Comparison of ENCODE assay signal across 22 cellular contexts in the genomic region with DNA sequence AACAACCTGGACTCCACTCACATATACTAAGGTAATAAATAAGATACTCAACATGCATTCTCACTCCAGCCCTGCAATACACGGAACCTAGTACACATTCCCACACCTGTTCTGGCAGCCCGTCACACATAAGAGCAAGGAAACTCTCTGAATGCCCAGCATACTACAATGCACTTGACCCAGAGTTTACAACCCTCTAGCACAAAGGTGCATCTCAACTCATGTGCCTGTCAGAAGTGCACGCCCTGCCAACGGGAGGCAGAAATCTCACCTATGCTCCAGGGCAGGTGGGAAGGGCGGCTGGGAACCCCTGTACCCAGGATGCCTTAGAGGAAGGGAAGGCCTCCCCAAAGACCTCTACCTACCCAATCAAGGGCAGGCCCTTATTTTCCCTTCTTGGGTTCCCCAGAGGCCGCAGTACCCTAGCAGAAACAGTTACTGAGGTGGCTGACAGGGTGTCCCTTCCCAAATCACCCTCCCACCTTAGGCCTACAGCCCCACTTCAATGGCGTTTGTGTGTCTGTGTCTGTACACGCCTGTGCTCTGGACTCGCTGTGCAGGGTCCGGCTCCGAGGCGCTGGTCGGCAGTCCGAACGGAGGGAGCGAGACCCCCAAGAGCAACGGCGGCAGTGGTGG. TPM values are rescaled to one million over a fixed set of nuclear protein-coding genes. Genes with fewer than 3 reads are reported as not detected.
A peak's percentile ranks its signal among the peaks of the same experiment; 100 is the strongest.
DNase-seq lines count a peak whose midpoint lies in the region; ATAC-seq and FAIRE-seq lines count a peak whose summit lies in the region.
"Had no signal": no experiment of that assay in that cellular context is flagged by ENCODE, and none has a peak within 500 bp of the region (broad histone marks: within the 10 kb centered on the region; RNA-seq: fewer than 3 reads in every experiment).

No MANE protein-coding gene starts in this region.

- peaks cover 0 to 3% of the 10 kb centered on the region in 2 donors for H3K4me1 ChIP-seq in naive thymus-derived CD4-positive, alpha-beta T cell (ENCODE audit: control insufficient read depth in 2 of 2, insufficient read depth in 2 of 2, low read length in 2 of 2)

- H3K9me3 Mint-ChIP-seq in activated naive CD8-positive, alpha-beta T cell treated with anti-CD3 and anti-CD28 coated beads, Interleukin-2, amount 10 ng/mL, durations not matched to agents 7 days and 5 days = no peaks in the 10 kb centered on the region
- H3K9me3 Mint-ChIP-seq in activated naive CD8-positive, alpha-beta T cell treated with anti-CD3 and anti-CD28 coated beads for 36 hours = no peaks in the 10 kb centered on the region
- no peaks in the 10 kb centered on the region for H3K9me3 Mint-ChIP-seq in activated T-helper 1 cell treated with anti-CD3 and anti-CD28 coated beads, Interleukin-12 subunit alpha, Interleukin-12 subunit beta, Interleukin-2, Interleukin-4 antibody, amounts not matched to agents 30 ng/mL and 10 ng/mL and 1 ng/mL, durations not matched to agents 14 hours and 24 hours and 36 hours
- peaks cover 0 to 2% (median 0%) of the 10 kb centered on the region in 11 donors for H3K9me3 Mint-ChIP-seq in naive thymus-derived CD4-positive, alpha-beta T cell
- H3K9me3 Mint-ChIP-seq: CD4-positive, alpha-beta T cell had no signal

- no peaks in the 10 kb centered on the region for H3K36me3 ChIP-seq in naive thymus-derived CD4-positive, alpha-beta T cell (ENCODE audit: control insufficient read depth in 2 of 3, insufficient read depth in 3 of 3, low read length in 3 of 3)

- H3K27me3 Mint-ChIP-seq in activated naive CD8-positive, alpha-beta T cell treated with anti-CD3 and anti-CD28 coated beads, Interleukin-2, amount 10 ng/mL, durations not matched to agents 7 days and 5 days = peaks cover 94% of the 10 kb centered on the region
- peaks cover 98% of the 10 kb centered on the region for H3K27me3 Mint-ChIP-seq in activated naive CD8-positive, alpha-beta T cell treated with anti-CD3 and anti-CD28 coated beads for 36 hours
- H3K27me3 Mint-ChIP-seq in activated T-helper 1 cell treated with anti-CD3 and anti-CD28 coated beads, Interleukin-12 subunit alpha, Interleukin-12 subunit beta, Interleukin-2, Interleukin-4 antibody, amounts not matched to agents 30 ng/mL and 10 ng/mL and 1 ng/mL, durations not matched to agents 14 hours and 24 hours and 36 hours (ENCODE audit: insufficient read depth) = peaks cover 86% of the 10 kb centered on the region
- H3K27me3 Mint-ChIP-seq in naive thymus-derived CD4-positive, alpha-beta T cell = peaks cover 77 to 92% (median 86%) of the 10 kb centered on the region in 5 donors

- no peak overlapping the region for H3K4me3 ChIP-seq in naive thymus-derived CD4-positive, alpha-beta T cell (ENCODE audit: low read length)
- H3K4me3 ChIP-seq: body of pancreas, K562 had no signal

- H3K4me3 Mint-ChIP-seq in activated naive CD8-positive, alpha-beta T cell treated with anti-CD3 and anti-CD28 coated beads, Interleukin-2, amount 10 ng/mL, durations not matched to agents 7 days and 5 days = no peak overlapping the region
- no peak overlapping the region for H3K4me3 Mint-ChIP-seq in activated naive CD8-positive, alpha-beta T cell treated with anti-CD3 and anti-CD28 coated beads for 36 hours
- no peak overlapping the region for H3K4me3 Mint-ChIP-seq in activated T-helper 1 cell treated with anti-CD3 and anti-CD28 coated beads, Interleukin-12 subunit alpha, Interleukin-12 subunit beta, Interleukin-2, Interleukin-4 antibody, amounts not matched to agents 30 ng/mL and 10 ng/mL and 1 ng/mL, durations not matched to agents 14 hours and 24 hours and 36 hours
- peak overlapping the region in 6 of 10 donors; percentile 1 to 36 (median 16) for H3K4me3 Mint-ChIP-seq in naive thymus-derived CD4-positive, alpha-beta T cell
- H3K4me3 Mint-ChIP-seq: CD4-positive, alpha-beta T cell had no signal

- H3K9me3 ChIP-seq in naive thymus-derived CD4-positive, alpha-beta T cell (ENCODE audit: control insufficient read depth in 2 of 3, low read length in 3 of 3) = no peaks in the 10 kb centered on the region
- H3K9me3 ChIP-seq: body of pancreas, SK-N-SH had no signal

- H3K27ac Mint-ChIP-seq in activated naive CD8-positive, alpha-beta T cell treated with anti-CD3 and anti-CD28 coated beads, Interleukin-2, amount 10 ng/mL, durations not matched to agents 7 days and 5 days = peak overlapping the region; percentile 45
- no peak overlapping the region for H3K27ac Mint-ChIP-seq in activated naive CD8-positive, alpha-beta T cell treated with anti-CD3 and anti-CD28 coated beads for 36 hours
- H3K27ac Mint-ChIP-seq in activated T-helper 1 cell treated with anti-CD3 and anti-CD28 coated beads, Interleukin-12 subunit alpha, Interleukin-12 subunit beta, Interleukin-2, Interleukin-4 antibody, amounts not matched to agents 30 ng/mL and 10 ng/mL and 1 ng/mL, durations not matched to agents 14 hours and 24 hours and 36 hours = peak overlapping the region; percentile 87
- peak overlapping the region in 2 of 9 donors; percentile 28 to 38 for H3K27ac Mint-ChIP-seq in naive thymus-derived CD4-positive, alpha-beta T cell
- H3K27ac Mint-ChIP-seq: CD4-positive, alpha-beta T cell had no signal

- ATAC-seq in activated naive CD8-positive, alpha-beta T cell treated with anti-CD3 and anti-CD28 coated beads, Interleukin-2, amount 10 ng/mL, durations not matched to agents 7 days and 5 days (ENCODE audit: low read depth) = no peak
- ATAC-seq in naive thymus-derived CD4-positive, alpha-beta T cell = no peak
- ATAC-seq: K562 had no signal

- intact Hi-C loops in activated T-helper 1 cell treated with anti-CD3 and anti-CD28 coated beads, Interleukin-12 subunit alpha, Interleukin-12 subunit beta, Interleukin-2, Interleukin-4 antibody, amounts not matched to agents 30 ng/mL and 10 ng/mL and 1 ng/mL, durations not matched to agents 14 hours and 24 hours and 36 hours (cut with micrococcal nuclease) = loop anchor here (5.0 kb wide), 3 partner anchors 57 to 387 kb away; a partner anchor contains a TSS
- intact Hi-C loops in naive thymus-derived CD4-positive, alpha-beta T cell (cut with micrococcal nuclease) = loop anchor here in 1 of 2 donors (5.0 kb wide), 3 partner anchors 42 to 152 kb away; a partner anchor contains a TSS

- H3K4me1 Mint-ChIP-seq in activated naive CD8-positive, alpha-beta T cell treated with anti-CD3 and anti-CD28 coated beads, Interleukin-2, amount 10 ng/mL, durations not matched to agents 7 days and 5 days = peaks cover 15% of the 10 kb centered on the region
- H3K4me1 Mint-ChIP-seq in activated naive CD8-positive, alpha-beta T cell treated with anti-CD3 and anti-CD28 coated beads for 36 hours = peaks cover 20% of the 10 kb centered on the region
- H3K4me1 Mint-ChIP-seq in activated T-helper 1 cell treated with anti-CD3 and anti-CD28 coated beads, Interleukin-12 subunit alpha, Interleukin-12 subunit beta, Interleukin-2, Interleukin-4 antibody, amounts not matched to agents 30 ng/mL and 10 ng/mL and 1 ng/mL, durations not matched to agents 14 hours and 24 hours and 36 hours (ENCODE audit: low read depth) = no peaks in the 10 kb centered on the region
- H3K4me1 Mint-ChIP-seq in naive thymus-derived CD4-positive, alpha-beta T cell = peaks cover 4 to 48% (median 41%) of the 10 kb centered on the region in 7 donors

- H3K27ac ChIP-seq in naive thymus-derived CD4-positive, alpha-beta T cell (ENCODE audit: low read depth, low read length) = no peak overlapping the region
- H3K27ac ChIP-seq: body of pancreas, HL-60 had no signal

- CTCF ChIA-PET in naive thymus-derived CD4-positive, alpha-beta T cell (lab: Charles Lee) = no interaction called here

- no peak for FAIRE-seq in GM19239 (lab: Jason Lieb, UNC)
- FAIRE-seq: K562, kidney had no signal

- H3K27me3 ChIP-seq in naive thymus-derived CD4-positive, alpha-beta T cell (ENCODE audit: control insufficient read depth in 2 of 2, insufficient read depth in 2 of 2, low read length in 2 of 2) = peaks cover 0 to 38% of the 10 kb centered on the region in 2 donors

- POLR2A ChIA-PET in activated naive CD8-positive, alpha-beta T cell treated with anti-CD3 and anti-CD28 coated beads, Interleukin-2, amount 10 ng/mL, durations not matched to agents 7 days and 5 days (lab: Charles Lee) = no interaction called here
- POLR2A ChIA-PET in naive thymus-derived CD4-positive, alpha-beta T cell (lab: Charles Lee) = no interaction called here

- DNase-seq in activated naive CD8-positive, alpha-beta T cell treated with anti-CD3 and anti-CD28 coated beads, Interleukin-2, amount 10 ng/mL, durations not matched to agents 7 days and 5 days = no peak
- no peak for DNase-seq in activated naive CD8-positive, alpha-beta T cell treated with anti-CD3 and anti-CD28 coated beads for 36 hours
- no peak for DNase-seq in activated T-helper 1 cell treated with anti-CD3 and anti-CD28 coated beads, Interleukin-12 subunit alpha, Interleukin-12 subunit beta, Interleukin-2, Interleukin-4 antibody, amounts not matched to agents 30 ng/mL and 10 ng/mL and 1 ng/mL, durations not matched to agents 14 hours and 24 hours and 36 hours (ENCODE audit: low spot score)
- DNase-seq in naive thymus-derived CD4-positive, alpha-beta T cell = no peak
- DNase-seq in GM19239 (ENCODE audit: insufficient read length, low spot score) = no peak
- no peak for DNase-seq in DMS79 treated with DMSO at 0.1 percent for 48 hours (lab: John Stamatoyannopoulos, UW)
- DNase-seq in NCI-H128 (lab: John Stamatoyannopoulos, UW; ENCODE audit: unreplicated experiment) = no peak
- DNase-seq in anterior cingulate cortex (lab: John Stamatoyannopoulos, UW) = no peak
- DNase-seq: activated CD4-positive, alpha-beta T cell treated with anti-CD3 and anti-CD28 coated beads for 1 hour; activated naive CD4-positive, alpha-beta T cell treated with Interleukin-2 at 50 U/mL for 16 hours; body of pancreas; CD4-positive, alpha-beta T cell; hypothalamus; kidney; substantia nigra had no signal

- H3K36me3 Mint-ChIP-seq in activated naive CD8-positive, alpha-beta T cell treated with anti-CD3 and anti-CD28 coated beads, Interleukin-2, amount 10 ng/mL, durations not matched to agents 7 days and 5 days = no peaks in the 10 kb centered on the region
- no peaks in the 10 kb centered on the region for H3K36me3 Mint-ChIP-seq in activated naive CD8-positive, alpha-beta T cell treated with anti-CD3 and anti-CD28 coated beads for 36 hours
- no peaks in the 10 kb centered on the region for H3K36me3 Mint-ChIP-seq in activated T-helper 1 cell treated with anti-CD3 and anti-CD28 coated beads, Interleukin-12 subunit alpha, Interleukin-12 subunit beta, Interleukin-2, Interleukin-4 antibody, amounts not matched to agents 30 ng/mL and 10 ng/mL and 1 ng/mL, durations not matched to agents 14 hours and 24 hours and 36 hours (ENCODE audit: low read depth)
- peaks cover 0 to 3% (median 0%) of the 10 kb centered on the region in 5 donors for H3K36me3 Mint-ChIP-seq in naive thymus-derived CD4-positive, alpha-beta T cell

RNA-seq across cellular contexts. Expression of a gene that starts 2.0 kb away (rescaled TPM):
- total RNA-seq in activated naive CD8-positive, alpha-beta T cell treated with anti-CD3 and anti-CD28 coated beads, Interleukin-2, amount 10 ng/mL, durations not matched to agents 7 days and 5 days = not detected
- not detected for total RNA-seq in activated naive CD8-positive, alpha-beta T cell treated with anti-CD3 and anti-CD28 coated beads for 36 hours
- total RNA-seq in activated T-helper 1 cell treated with anti-CD3 and anti-CD28 coated beads, Interleukin-12 subunit alpha, Interleukin-12 subunit beta, Interleukin-2, Interleukin-4 antibody, amounts not matched to agents 30 ng/mL and 10 ng/mL and 1 ng/mL, durations not matched to agents 14 hours and 24 hours and 36 hours = not detected in 2 replicates
- under 1 TPM in 1 of 5 experiments, not detected in 4; 0.11 TPM for total RNA-seq in naive thymus-derived CD4-positive, alpha-beta T cell
- not detected for polyA plus RNA-seq in naive thymus-derived CD4-positive, alpha-beta T cell
- total RNA-seq: body of pancreas, fibroblast of villous mesenchyme, K562, kidney, lung microvascular endothelial cell, renal cortical epithelial cell, RPMI7951 had no signal
- polyA plus RNA-seq: K562, SK-N-SH had no signal

RNA-seq across cellular contexts. Expression of a gene that starts 44.7 kb away (rescaled TPM):
- not detected for total RNA-seq in activated naive CD8-positive, alpha-beta T cell treated with anti-CD3 and anti-CD28 coated beads, Interleukin-2, amount 10 ng/mL, durations not matched to agents 7 days and 5 days
- not detected for total RNA-seq in activated naive CD8-positive, alpha-beta T cell treated with anti-CD3 and anti-CD28 coated beads for 36 hours
- total RNA-seq in activated T-helper 1 cell treated with anti-CD3 and anti-CD28 coated beads, Interleukin-12 subunit alpha, Interleukin-12 subunit beta, Interleukin-2, Interleukin-4 antibody, amounts not matched to agents 30 ng/mL and 10 ng/mL and 1 ng/mL, durations not matched to agents 14 hours and 24 hours and 36 hours = not detected in 2 replicates
- not detected for total RNA-seq in naive thymus-derived CD4-positive, alpha-beta T cell
- not detected for polyA plus RNA-seq in naive thymus-derived CD4-positive, alpha-beta T cell
- total RNA-seq: body of pancreas; CD4-positive, alpha-beta T cell; K562; lung microvascular endothelial cell had no signal
- polyA plus RNA-seq: K562, SK-N-SH had no signal

RNA-seq across cellular contexts. Expression of a gene that starts 59.6 kb away (rescaled TPM):
- total RNA-seq in activated naive CD8-positive, alpha-beta T cell treated with anti-CD3 and anti-CD28 coated beads, Interleukin-2, amount 10 ng/mL, durations not matched to agents 7 days and 5 days = not detected
- under 1 TPM in 1 of 2 experiments, not detected in 1; 0.10 TPM for total RNA-seq in activated naive CD8-positive, alpha-beta T cell treated with anti-CD3 and anti-CD28 coated beads for 36 hours
- total RNA-seq in activated T-helper 1 cell treated with anti-CD3 and anti-CD28 coated beads, Interleukin-12 subunit alpha, Interleukin-12 subunit beta, Interleukin-2, Interleukin-4 antibody, amounts not matched to agents 30 ng/mL and 10 ng/mL and 1 ng/mL, durations not matched to agents 14 hours and 24 hours and 36 hours = not detected in 2 replicates
- not detected for total RNA-seq in naive thymus-derived CD4-positive, alpha-beta T cell
- not detected for polyA plus RNA-seq in naive thymus-derived CD4-positive, alpha-beta T cell
- total RNA-seq: body of pancreas; CD4-positive, alpha-beta T cell; K562; lung microvascular endothelial cell had no signal
- polyA plus RNA-seq: K562, SK-N-SH had no signal

Comparison
In these comparisons a context has a peak if more than half of its experiments do, and no peak if none do; other contexts are left out.
1. H3K4me3 Mint-ChIP-seq: peak in naive thymus-derived CD4-positive, alpha-beta T cell (6 of 10); none in activated naive CD8-positive, alpha-beta T cell treated with anti-CD3 and anti-CD28 coated beads, Interleukin-2, amount 10 ng/mL, durations not matched to agents 7 days and 5 days (single experiment), activated naive CD8-positive, alpha-beta T cell treated with anti-CD3 and anti-CD28 coated beads for 36 hours (single experiment) and activated T-helper 1 cell treated with anti-CD3 and anti-CD28 coated beads, Interleukin-12 subunit alpha, Interleukin-12 subunit beta, Interleukin-2, Interleukin-4 antibody, amounts not matched to agents 30 ng/mL and 10 ng/mL and 1 ng/mL, durations not matched to agents 14 hours and 24 hours and 36 hours (single experiment).